1 cellular context compared by ENCODE assay signal in the genomic region with DNA sequence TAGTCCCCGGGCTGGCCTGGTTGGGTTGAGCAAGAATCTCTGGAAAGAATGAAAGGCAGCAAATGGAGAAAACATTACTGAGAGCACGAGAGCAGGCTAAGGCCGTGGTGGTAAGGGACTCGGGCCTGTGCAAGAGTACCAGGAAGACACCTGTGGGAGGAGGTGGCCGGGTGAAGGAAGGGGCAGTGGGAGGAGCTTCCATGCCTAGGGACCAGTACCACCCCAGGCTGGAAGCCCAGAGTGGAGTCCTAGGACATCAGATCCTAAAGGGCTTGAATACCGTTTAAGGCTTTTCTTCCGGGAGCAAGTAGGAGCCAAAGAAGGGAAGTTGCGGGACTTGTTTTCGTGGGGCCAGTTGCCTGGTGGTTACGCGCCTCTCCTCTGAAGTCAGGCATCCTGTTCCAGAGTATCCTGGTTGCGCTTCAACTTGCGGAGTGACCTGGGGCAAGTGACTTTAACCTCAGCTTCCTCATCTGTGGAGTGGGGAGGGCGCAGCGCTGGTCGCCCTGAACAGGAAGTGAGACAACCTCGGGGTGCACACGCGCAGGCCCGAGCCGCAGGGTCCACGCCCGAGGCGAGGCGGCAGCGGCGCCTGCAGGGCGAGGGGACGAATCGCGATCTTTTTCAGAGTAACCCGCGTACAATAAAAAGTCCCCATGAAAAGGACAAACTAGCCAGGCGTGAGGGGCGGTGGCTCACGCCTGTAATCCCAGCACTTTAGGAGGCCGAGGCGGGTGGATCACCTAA.
TF ChIP-seq lines count a peak whose summit lies in the region.

No MANE protein-coding gene starts in this region.

TF ChIP-seq in GM12878, 131 proteins besides CTCF, POLR2A, EP300 and RAD21 (continued from another document):
- TF ChIP-seq ZNF24 (IDR thresholded peaks at IDR 0.05) (peak; percentile 54; the same call in 1 of the 2 replicates), SMAD5 (IDR thresholded peaks at IDR 0.05; ENCODE audit: low read depth) (no peak), YBX1 (IDR thresholded peaks at IDR 0.05) (no peak), CHD4 (IDR thresholded peaks at IDR 0.05) (no peak), ZNF384 (IDR thresholded peaks at IDR 0.05; ENCODE audit: borderline replicate concordance, low read depth, low read length) (no peak), POLR2AphosphoS2 (IDR thresholded peaks at IDR 0.05; ENCODE audit: low read depth, low read length) (no peak), JUNB (IDR thresholded peaks at IDR 0.05) (no peak), NFXL1 (IDR thresholded peaks at IDR 0.05; ENCODE audit: borderline replicate concordance) (no peak), RB1 (IDR thresholded peaks at IDR 0.05; ENCODE audit: borderline replicate concordance) (peak; percentile 53; the same call in 1 of the 2 replicates), LARP7 (IDR thresholded peaks at IDR 0.05) (peak; percentile 69), RAD51 (IDR thresholded peaks at IDR 0.05) (no peak), CBX5 (IDR thresholded peaks at IDR 0.05; ENCODE audit: low read depth) (no peak), GABPA (IDR thresholded peaks at IDR 0.05; ENCODE audit: low read depth) (peak; percentile 55; the same call in 1 of the 2 replicates), CHD2 (IDR thresholded peaks at IDR 0.05; ENCODE audit: borderline replicate concordance, low read depth, low read length) (0 out of 2 replicates have a peak, but pooled peaks have one; percentile 42), SMARCA5 (IDR thresholded peaks at IDR 0.05) (peak; percentile 98), SRF (IDR thresholded peaks at IDR 0.05; ENCODE audit: low read depth in 2 of 2, low read length in 2 of 2) (no peak), HDGF (IDR thresholded peaks at IDR 0.05) (0 out of 2 replicates have a peak, but pooled peaks have one; percentile 61), BCL11A (IDR thresholded peaks at IDR 0.05; ENCODE audit: low read depth, low read length) (0 out of 2 replicates have a peak, but pooled peaks have one; percentile 12), IKZF2 (IDR thresholded peaks at IDR 0.05) (peak; percentile 91 to 92), TCF12 (IDR thresholded peaks at IDR 0.05; ENCODE audit: low read depth, low read length) (peak; percentile 68; the same call in 1 of the 2 replicates), IRF4 (IDR thresholded peaks at IDR 0.05; ENCODE audit: low read depth, low read length) (peak; percentile 66), ATF7 (IDR thresholded peaks at IDR 0.05; ENCODE audit: low read depth) (peak; percentile 29; the same call in 1 of the 2 replicates), SUZ12 (IDR thresholded peaks at IDR 0.05; ENCODE audit: unreplicated experiment) (no peak), ZBED1 (IDR thresholded peaks at IDR 0.05; ENCODE audit: borderline replicate concordance) (peak; percentile 20; the same call in 1 of the 2 replicates), CEBPB (IDR thresholded peaks at IDR 0.05; ENCODE audit: borderline replicate concordance in 1 of 2, low read depth in 2 of 2, low read length in 2 of 2) (no peak), MEF2B (IDR thresholded peaks at IDR 0.05; ENCODE audit: partially characterized antibody, poor library complexity, severe bottlenecking) (no peak), BRCA1 (IDR thresholded peaks at IDR 0.05; ENCODE audit: low read depth, low read length) (no peak), ETV6 (conservative IDR thresholded peaks at IDR 0.05 in 1 of 2, IDR thresholded peaks at IDR 0.05 in 1 of 2; ENCODE audit: borderline replicate concordance in 1 of 2, low read depth in 1 of 2) (peak in 1 of 2 experiments; percentile 77; a peak in 1 of 4 replicates), MEF2A (IDR thresholded peaks at IDR 0.05; ENCODE audit: insufficient read depth, low read depth, low read length) (peak; percentile 65; the same call in 1 of the 2 replicates), NFYA (IDR thresholded peaks at IDR 0.05; ENCODE audit: borderline replicate concordance, low read depth, low read length) (no peak), SUPT20H (IDR thresholded peaks at IDR 0.05; ENCODE audit: borderline replicate concordance, control insufficient read depth, low read depth, low read length) (no peak), SREBF2 (IDR thresholded peaks at IDR 0.05; ENCODE audit: low read length) (no peak), KLF5 (IDR thresholded peaks at IDR 0.05; ENCODE audit: partially characterized antibody) (peak; percentile 62), JUND (IDR thresholded peaks at IDR 0.05; ENCODE audit: low read depth, low read length) (peak; percentile 28; the same call in 1 of the 2 replicates), NR2F1 (conservative IDR thresholded peaks at IDR 0.05) (peak; percentile 95), SMAD1 (IDR thresholded peaks at IDR 0.05; ENCODE audit: low read depth, partially characterized antibody) (peak; percentile 13), MTA3 (IDR thresholded peaks at IDR 0.05; ENCODE audit: borderline replicate concordance, low read length) (no peak; the same call in 1 of the 2 replicates), NR2C1 (IDR thresholded peaks at IDR 0.05) (no peak; the same call in 1 of the 2 replicates)
- TF ChIP-seq, protein P1, sequence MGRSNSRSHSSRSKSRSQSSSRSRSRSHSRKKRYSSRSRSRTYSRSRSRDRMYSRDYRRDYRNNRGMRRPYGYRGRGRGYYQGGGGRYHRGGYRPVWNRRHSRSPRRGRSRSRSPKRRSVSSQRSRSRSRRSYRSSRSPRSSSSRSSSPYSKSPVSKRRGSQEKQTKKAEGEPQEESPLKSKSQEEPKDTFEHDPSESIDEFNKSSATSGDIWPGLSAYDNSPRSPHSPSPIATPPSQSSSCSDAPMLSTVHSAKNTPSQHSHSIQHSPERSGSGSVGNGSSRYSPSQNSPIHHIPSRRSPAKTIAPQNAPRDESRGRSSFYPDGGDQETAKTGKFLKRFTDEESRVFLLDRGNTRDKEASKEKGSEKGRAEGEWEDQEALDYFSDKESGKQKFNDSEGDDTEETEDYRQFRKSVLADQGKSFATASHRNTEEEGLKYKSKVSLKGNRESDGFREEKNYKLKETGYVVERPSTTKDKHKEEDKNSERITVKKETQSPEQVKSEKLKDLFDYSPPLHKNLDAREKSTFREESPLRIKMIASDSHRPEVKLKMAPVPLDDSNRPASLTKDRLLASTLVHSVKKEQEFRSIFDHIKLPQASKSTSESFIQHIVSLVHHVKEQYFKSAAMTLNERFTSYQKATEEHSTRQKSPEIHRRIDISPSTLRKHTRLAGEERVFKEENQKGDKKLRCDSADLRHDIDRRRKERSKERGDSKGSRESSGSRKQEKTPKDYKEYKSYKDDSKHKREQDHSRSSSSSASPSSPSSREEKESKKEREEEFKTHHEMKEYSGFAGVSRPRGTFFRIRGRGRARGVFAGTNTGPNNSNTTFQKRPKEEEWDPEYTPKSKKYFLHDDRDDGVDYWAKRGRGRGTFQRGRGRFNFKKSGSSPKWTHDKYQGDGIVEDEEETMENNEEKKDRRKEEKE (IDR thresholded peaks at IDR 0.05): no peak
- TF ChIP-seq, protein P2, sequence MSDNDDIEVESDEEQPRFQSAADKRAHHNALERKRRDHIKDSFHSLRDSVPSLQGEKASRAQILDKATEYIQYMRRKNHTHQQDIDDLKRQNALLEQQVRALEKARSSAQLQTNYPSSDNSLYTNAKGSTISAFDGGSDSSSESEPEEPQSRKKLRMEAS (IDR thresholded peaks at IDR 0.05; ENCODE audit: low read depth, low read length): peak; percentile 67; the same call in 1 of the 2 replicates
- TF ChIP-seq, protein P3, sequence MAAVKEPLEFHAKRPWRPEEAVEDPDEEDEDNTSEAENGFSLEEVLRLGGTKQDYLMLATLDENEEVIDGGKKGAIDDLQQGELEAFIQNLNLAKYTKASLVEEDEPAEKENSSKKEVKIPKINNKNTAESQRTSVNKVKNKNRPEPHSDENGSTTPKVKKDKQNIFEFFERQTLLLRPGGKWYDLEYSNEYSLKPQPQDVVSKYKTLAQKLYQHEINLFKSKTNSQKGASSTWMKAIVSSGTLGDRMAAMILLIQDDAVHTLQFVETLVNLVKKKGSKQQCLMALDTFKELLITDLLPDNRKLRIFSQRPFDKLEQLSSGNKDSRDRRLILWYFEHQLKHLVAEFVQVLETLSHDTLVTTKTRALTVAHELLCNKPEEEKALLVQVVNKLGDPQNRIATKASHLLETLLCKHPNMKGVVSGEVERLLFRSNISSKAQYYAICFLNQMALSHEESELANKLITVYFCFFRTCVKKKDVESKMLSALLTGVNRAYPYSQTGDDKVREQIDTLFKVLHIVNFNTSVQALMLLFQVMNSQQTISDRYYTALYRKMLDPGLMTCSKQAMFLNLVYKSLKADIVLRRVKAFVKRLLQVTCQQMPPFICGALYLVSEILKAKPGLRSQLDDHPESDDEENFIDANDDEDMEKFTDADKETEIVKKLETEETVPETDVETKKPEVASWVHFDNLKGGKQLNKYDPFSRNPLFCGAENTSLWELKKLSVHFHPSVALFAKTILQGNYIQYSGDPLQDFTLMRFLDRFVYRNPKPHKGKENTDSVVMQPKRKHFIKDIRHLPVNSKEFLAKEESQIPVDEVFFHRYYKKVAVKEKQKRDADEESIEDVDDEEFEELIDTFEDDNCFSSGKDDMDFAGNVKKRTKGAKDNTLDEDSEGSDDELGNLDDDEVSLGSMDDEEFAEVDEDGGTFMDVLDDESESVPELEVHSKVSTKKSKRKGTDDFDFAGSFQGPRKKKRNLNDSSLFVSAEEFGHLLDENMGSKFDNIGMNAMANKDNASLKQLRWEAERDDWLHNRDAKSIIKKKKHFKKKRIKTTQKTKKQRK (IDR thresholded peaks at IDR 0.05; ENCODE audit: low read depth, low read length): no peak
- TF ChIP-seq, protein P4, sequence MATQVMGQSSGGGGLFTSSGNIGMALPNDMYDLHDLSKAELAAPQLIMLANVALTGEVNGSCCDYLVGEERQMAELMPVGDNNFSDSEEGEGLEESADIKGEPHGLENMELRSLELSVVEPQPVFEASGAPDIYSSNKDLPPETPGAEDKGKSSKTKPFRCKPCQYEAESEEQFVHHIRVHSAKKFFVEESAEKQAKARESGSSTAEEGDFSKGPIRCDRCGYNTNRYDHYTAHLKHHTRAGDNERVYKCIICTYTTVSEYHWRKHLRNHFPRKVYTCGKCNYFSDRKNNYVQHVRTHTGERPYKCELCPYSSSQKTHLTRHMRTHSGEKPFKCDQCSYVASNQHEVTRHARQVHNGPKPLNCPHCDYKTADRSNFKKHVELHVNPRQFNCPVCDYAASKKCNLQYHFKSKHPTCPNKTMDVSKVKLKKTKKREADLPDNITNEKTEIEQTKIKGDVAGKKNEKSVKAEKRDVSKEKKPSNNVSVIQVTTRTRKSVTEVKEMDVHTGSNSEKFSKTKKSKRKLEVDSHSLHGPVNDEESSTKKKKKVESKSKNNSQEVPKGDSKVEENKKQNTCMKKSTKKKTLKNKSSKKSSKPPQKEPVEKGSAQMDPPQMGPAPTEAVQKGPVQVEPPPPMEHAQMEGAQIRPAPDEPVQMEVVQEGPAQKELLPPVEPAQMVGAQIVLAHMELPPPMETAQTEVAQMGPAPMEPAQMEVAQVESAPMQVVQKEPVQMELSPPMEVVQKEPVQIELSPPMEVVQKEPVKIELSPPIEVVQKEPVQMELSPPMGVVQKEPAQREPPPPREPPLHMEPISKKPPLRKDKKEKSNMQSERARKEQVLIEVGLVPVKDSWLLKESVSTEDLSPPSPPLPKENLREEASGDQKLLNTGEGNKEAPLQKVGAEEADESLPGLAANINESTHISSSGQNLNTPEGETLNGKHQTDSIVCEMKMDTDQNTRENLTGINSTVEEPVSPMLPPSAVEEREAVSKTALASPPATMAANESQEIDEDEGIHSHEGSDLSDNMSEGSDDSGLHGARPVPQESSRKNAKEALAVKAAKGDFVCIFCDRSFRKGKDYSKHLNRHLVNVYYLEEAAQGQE (IDR thresholded peaks at IDR 0.05; ENCODE audit: low read depth, low read length): no peak
- TF ChIP-seq, protein P5, sequence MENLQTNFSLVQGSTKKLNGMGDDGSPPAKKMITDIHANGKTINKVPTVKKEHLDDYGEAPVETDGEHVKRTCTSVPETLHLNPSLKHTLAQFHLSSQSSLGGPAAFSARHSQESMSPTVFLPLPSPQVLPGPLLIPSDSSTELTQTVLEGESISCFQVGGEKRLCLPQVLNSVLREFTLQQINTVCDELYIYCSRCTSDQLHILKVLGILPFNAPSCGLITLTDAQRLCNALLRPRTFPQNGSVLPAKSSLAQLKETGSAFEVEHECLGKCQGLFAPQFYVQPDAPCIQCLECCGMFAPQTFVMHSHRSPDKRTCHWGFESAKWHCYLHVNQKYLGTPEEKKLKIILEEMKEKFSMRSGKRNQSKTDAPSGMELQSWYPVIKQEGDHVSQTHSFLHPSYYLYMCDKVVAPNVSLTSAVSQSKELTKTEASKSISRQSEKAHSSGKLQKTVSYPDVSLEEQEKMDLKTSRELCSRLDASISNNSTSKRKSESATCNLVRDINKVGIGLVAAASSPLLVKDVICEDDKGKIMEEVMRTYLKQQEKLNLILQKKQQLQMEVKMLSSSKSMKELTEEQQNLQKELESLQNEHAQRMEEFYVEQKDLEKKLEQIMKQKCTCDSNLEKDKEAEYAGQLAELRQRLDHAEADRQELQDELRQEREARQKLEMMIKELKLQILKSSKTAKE (IDR thresholded peaks at IDR 0.05; ENCODE audit: low read depth, poor library complexity, severe bottlenecking): no peak
- TF ChIP-seq, protein P6, sequence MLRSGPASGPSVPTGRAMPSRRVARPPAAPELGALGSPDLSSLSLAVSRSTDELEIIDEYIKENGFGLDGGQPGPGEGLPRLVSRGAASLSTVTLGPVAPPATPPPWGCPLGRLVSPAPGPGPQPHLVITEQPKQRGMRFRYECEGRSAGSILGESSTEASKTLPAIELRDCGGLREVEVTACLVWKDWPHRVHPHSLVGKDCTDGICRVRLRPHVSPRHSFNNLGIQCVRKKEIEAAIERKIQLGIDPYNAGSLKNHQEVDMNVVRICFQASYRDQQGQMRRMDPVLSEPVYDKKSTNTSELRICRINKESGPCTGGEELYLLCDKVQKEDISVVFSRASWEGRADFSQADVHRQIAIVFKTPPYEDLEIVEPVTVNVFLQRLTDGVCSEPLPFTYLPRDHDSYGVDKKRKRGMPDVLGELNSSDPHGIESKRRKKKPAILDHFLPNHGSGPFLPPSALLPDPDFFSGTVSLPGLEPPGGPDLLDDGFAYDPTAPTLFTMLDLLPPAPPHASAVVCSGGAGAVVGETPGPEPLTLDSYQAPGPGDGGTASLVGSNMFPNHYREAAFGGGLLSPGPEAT (IDR thresholded peaks at IDR 0.05; ENCODE audit: low read depth): peak; percentile 74
